ENCODE assay signal across 10 cellular contexts in genomic region chr19:17579523-17580244, GRCh38. TPM values are rescaled to one million over a fixed set of nuclear protein-coding genes. Genes with fewer than 3 reads are reported as not detected.
DNase-seq lines count a peak whose midpoint lies in the region; ATAC-seq, FAIRE-seq and TF ChIP-seq lines count a peak whose summit lies in the region.
"Had no signal": no experiment of that assay in that cellular context is flagged by ENCODE, and none has a peak within 500 bp of the region (broad histone marks: within the 10 kb centered on the region; RNA-seq: fewer than 3 reads in every experiment).

No MANE protein-coding gene starts in this region.

- BruUV-seq in mammary epithelial cell (replicated peaks; lab: Mats Ljungman, UMichigan) (no TSS peak), HepG2 (replicated peaks; lab: Mats Ljungman, UMichigan) (no TSS peak)

- ATAC-seq in HepG2 (peak; percentile 69), HG02678 (IDR thresholded peaks at IDR 0.05; ENCODE audit: unreplicated experiment) (no peak), omental fat pad (ENCODE audit: low FRiP score) (no peak)

- peak overlapping the region in 1 of 11 experiments; percentile 40; a peak in 2 of 22 replicates for H3K27ac ChIP-seq in BLaER1 treated with 17β-estradiol and CSF1 and Interleukin-3, amounts not matched to agents 10 nM and 100 nM
- H3K27ac ChIP-seq in mammary epithelial cell (ENCODE audit: insufficient read depth, low read depth, low read length) (no peak overlapping the region), HepG2 (ENCODE audit: extremely low read length, insufficient read depth, low read length) (no peak overlapping the region), suprapubic skin (no peak overlapping the region)
- H3K27ac ChIP-seq: HL-60 had no signal

- no peak for TF ChIP-seq RAD21 in HepG2 (CRISPR knock-in tag; IDR thresholded peaks at IDR 0.05)

- no peaks in the 10 kb centered on the region for H3K27me3 ChIP-seq in BLaER1 treated with 17β-estradiol and CSF1 and Interleukin-3, amounts not matched to agents 10 nM and 100 nM
- H3K27me3 ChIP-seq in mammary epithelial cell (ENCODE audit: insufficient read depth, low read length) (no peaks in the 10 kb centered on the region), HepG2 (ENCODE audit: control insufficient read depth in 1 of 2, insufficient read depth in 2 of 2, low read length in 2 of 2) (no peaks in the 10 kb centered on the region), suprapubic skin (no peaks in the 10 kb centered on the region)

- H2AFZ ChIP-seq in mammary epithelial cell (ENCODE audit: low read depth, low read length) (no peak overlapping the region), HepG2 (ENCODE audit: low read length) (no peak overlapping the region)

- no peak for FAIRE-seq in HepG2 (lab: Jason Lieb, UNC)
- FAIRE-seq: frontal cortex had no signal

- H3K9me3 ChIP-seq in BLaER1 treated with 17β-estradiol and CSF1 and Interleukin-3, amounts not matched to agents 10 nM and 100 nM (replicated peaks in 1 of 11) = no peaks in the 10 kb centered on the region
- H3K9me3 ChIP-seq in mammary epithelial cell (replicated peaks; ENCODE audit: insufficient read depth, low read length) (no peaks in the 10 kb centered on the region), HepG2 (ENCODE audit: low read length) (no peaks in the 10 kb centered on the region), suprapubic skin (no peaks in the 10 kb centered on the region)

- dilution Hi-C loops in mammary epithelial cell (cut with HindIII; ENCODE audit: low sequenced_read_pairs) = no loop called here

- H3K4me1 ChIP-seq in BLaER1 treated with 17β-estradiol and CSF1 and Interleukin-3, amounts not matched to agents 10 nM and 100 nM = peaks cover 33 to 61% (median 54%) of the 10 kb centered on the region in 10 experiments
- H3K4me1 ChIP-seq in mammary epithelial cell (ENCODE audit: insufficient read depth, low read length) = no peaks in the 10 kb centered on the region
- no peaks in the 10 kb centered on the region for H3K4me1 ChIP-seq in HepG2 (ENCODE audit: insufficient read depth, low read length)
- H3K4me1 ChIP-seq in suprapubic skin = peaks cover 25% of the 10 kb centered on the region

- peak overlapping the region; percentile 16 to 97 (median 57) for H3K4me2 ChIP-seq in BLaER1 treated with 17β-estradiol and CSF1 and Interleukin-3, amounts not matched to agents 10 nM and 100 nM
- H3K4me2 ChIP-seq in mammary epithelial cell (ENCODE audit: insufficient read depth, low read depth, low read length) = no peak overlapping the region
- no peak overlapping the region for H3K4me2 ChIP-seq in HepG2 (ENCODE audit: low read depth, low read length)

- TF ChIP-seq EP300 in HepG2 (IDR thresholded peaks at IDR 0.05; ENCODE audit: low read depth in 2 of 2, low read length in 2 of 2) (no peak), HepG2 (CRISPR knock-in tag; IDR thresholded peaks at IDR 0.05; ENCODE audit: borderline replicate concordance) (no peak), suprapubic skin (IDR thresholded peaks at IDR 0.05) (no peak)

- peaks cover 71 to 85% (median 79%) of the 10 kb centered on the region in 11 experiments for H3K36me3 ChIP-seq in BLaER1 treated with 17β-estradiol and CSF1 and Interleukin-3, amounts not matched to agents 10 nM and 100 nM
- peaks cover 22% of the 10 kb centered on the region for H3K36me3 ChIP-seq in mammary epithelial cell (ENCODE audit: insufficient read depth, low read length)
- H3K36me3 ChIP-seq in HepG2 (replicated peaks in 1 of 2; ENCODE audit: control insufficient read depth in 1 of 2, insufficient read depth in 2 of 2, low read length in 2 of 2) = peaks cover 15 to 44% of the 10 kb centered on the region in 2 experiments
- H3K36me3 ChIP-seq in suprapubic skin = peaks cover 53% of the 10 kb centered on the region

- H4K20me1 ChIP-seq in BLaER1 treated with 17β-estradiol and CSF1 and Interleukin-3, amounts not matched to agents 10 nM and 100 nM = peaks cover 37 to 86% (median 77%) of the 10 kb centered on the region in 11 experiments
- H4K20me1 ChIP-seq in mammary epithelial cell (ENCODE audit: insufficient read depth, low read length) (no peaks in the 10 kb centered on the region), HepG2 (ENCODE audit: insufficient read depth, low read length) (peaks cover 2% of the 10 kb centered on the region; the same call in 1 of the 2 replicates)

- no peak overlapping the region for H3K4me3 ChIP-seq in BLaER1 treated with 17β-estradiol and CSF1 and Interleukin-3, amounts not matched to agents 10 nM and 100 nM
- H3K4me3 ChIP-seq in mammary epithelial cell (replicated peaks in 1 of 3; ENCODE audit: insufficient read depth in 1 of 3, low read depth in 2 of 3, low read length in 3 of 3) (no peak overlapping the region), HepG2 (replicated peaks in 1 of 3; ENCODE audit: insufficient read depth in 1 of 3, low read depth in 2 of 3, low read length in 3 of 3) (no peak overlapping the region), suprapubic skin (no peak overlapping the region)

- 67% methylated on average over 3 of the region's 20 CpGs for WGBS in mammary epithelial cell (ENCODE audit: low coverage, missing lambda C conversion rate)
- WGBS in HepG2 (ENCODE audit: low lambda C conversion rate) = 87% methylated on average over 20 of the region's 20 CpGs
- WGBS in suprapubic skin = 49% methylated on average over 20 of the region's 20 CpGs

- H3K79me2 ChIP-seq in mammary epithelial cell (ENCODE audit: insufficient read depth, low read length) (no peaks in the 10 kb centered on the region), HepG2 (ENCODE audit: insufficient read depth, low read length) (no peaks in the 10 kb centered on the region)

- CTCF ChIA-PET in mammary epithelial cell (lab: Charles Lee; ENCODE audit: low non-redundant PET) (no interaction called here), HepG2 (lab: Yijun Ruan, JAX; ENCODE audit: low intra/inter-chr PET ratio, low total read pairs) (no interaction called here)

- intact Hi-C loops in mammary epithelial cell (cut with micrococcal nuclease) = loop anchor here (10.0 kb wide), 1 partner anchor 275 kb away; the partner anchor contains the start of gene RPL18A
- intact Hi-C loops in HepG2 (cut with micrococcal nuclease; ENCODE audit: unreplicated experiment) = no loop called here

- TF ChIP-seq CTCF in mammary epithelial cell (conservative IDR thresholded peaks at IDR 0.05 in 1 of 2, IDR thresholded peaks at IDR 0.05 in 1 of 2; ENCODE audit: extremely low read depth in 1 of 2, insufficient read depth in 1 of 2, low read depth in 1 of 2, low read length in 2 of 2) (no peak), HepG2 (CRISPR knock-in tag; IDR thresholded peaks at IDR 0.05) (no peak), omental fat pad (IDR thresholded peaks at IDR 0.05) (no peak), suprapubic skin (IDR thresholded peaks at IDR 0.05) (no peak)

- DNase-seq in GM19240 (ENCODE audit: insufficient read length, low spot score) (peak; percentile 53), OCI-M1 (lab: John Stamatoyannopoulos, UW) (peak; percentile 86), mammary epithelial cell (peak; percentile 24), HepG2 (ENCODE audit: low spot score) (no peak), omental fat pad (ENCODE audit: low spot score) (no peak), suprapubic skin (ENCODE audit: low spot score in 2 of 2) (no peak)

- in situ Hi-C loops in mammary epithelial cell (cut with MboI; ENCODE audit: low sequenced_read_pairs in 2 of 2) (no loop called here), HepG2 (cut with HindIII; ENCODE audit: extremely low pct_ligation_motif_present, low pct_unique_long_range_greater_than_20kb) (loop anchor here (10.0 kb wide), 1 partner anchor 125 kb away; no protein-coding TSS in a partner anchor)

- POLR2A ChIA-PET in HepG2 (lab: Yijun Ruan, JAX) = no interaction called here

- no peak overlapping the region for H3K9ac ChIP-seq in BLaER1 treated with 17β-estradiol and CSF1 and Interleukin-3, amounts not matched to agents 10 nM and 100 nM
- H3K9ac ChIP-seq in mammary epithelial cell (ENCODE audit: insufficient read depth, low read length) (no peak overlapping the region), HepG2 (ENCODE audit: insufficient read depth, low read depth, low read length) (no peak overlapping the region)

- TF ChIP-seq POLR2A in HepG2 (IDR thresholded peaks at IDR 0.05; ENCODE audit: insufficient read depth in 1 of 2, low read depth in 2 of 2, low read length in 2 of 2) = no peak
- no peak for TF ChIP-seq POLR2A in suprapubic skin (IDR thresholded peaks at IDR 0.05)

TF ChIP-seq in HepG2, 621 proteins besides CTCF, POLR2A, EP300 and RAD21 (continues in another document):
- TF ChIP-seq ZIK1 (CRISPR knock-in tag; IDR thresholded peaks at IDR 0.05; ENCODE audit: borderline replicate concordance, low read depth) = no peak
- no peak for TF ChIP-seq PHF5A (CRISPR knock-in tag; IDR thresholded peaks at IDR 0.05; ENCODE audit: low read depth, unreplicated experiment)
- no peak for TF ChIP-seq ZNF83 (CRISPR knock-in tag; IDR thresholded peaks at IDR 0.05; ENCODE audit: borderline replicate concordance)

RNA-seq across cellular contexts. Expression of gene COLGALT1, which starts 24.2 kb away (rescaled TPM):
- total RNA-seq in mammary epithelial cell (10 to 100 TPM; 74.2 to 92.5 TPM), HepG2 (2016; rRNA removed; fragmentation: Illumina TruSeq; extraction: Trizol) (33.3 and 58.0 TPM in 2 replicates), omental fat pad (100 to 1,000 TPM in 3 of 4 donors, 10 to 100 TPM in 1; 70.0 to 141 (median 115) TPM), suprapubic skin (10 to 100 TPM; 52.4 to 83.8 (median 60.7) TPM)
- polyA plus RNA-seq in mammary epithelial cell (127 TPM), HepG2 (2011; rRNA removed) (196 and 211 TPM in 2 replicates)
- 162 TPM for polyA minus RNA-seq in mammary epithelial cell
- 9.3 and 10.3 TPM in 2 replicates for total RNA-seq in HepG2 (2016; cell fraction: cytosol; rRNA removed; fragmentation: Illumina TruSeq; extraction: Trizol; ENCODE audit: low read depth)
- 33.6 and 57.7 TPM in 2 replicates for total RNA-seq in HepG2 (2016; cell fraction: insoluble cytoplasmic fraction; rRNA removed; fragmentation: Illumina TruSeq; extraction: Trizol)
- total RNA-seq in HepG2 (2016; cell fraction: membrane; rRNA removed; fragmentation: Illumina TruSeq; extraction: Trizol) = 32.5 and 35.6 TPM in 2 replicates
- 53.1 and 65.6 TPM in 2 replicates for total RNA-seq in HepG2 (2016; cell fraction: nucleus; rRNA removed; fragmentation: Illumina TruSeq; extraction: Trizol)
- polyA plus RNA-seq in HepG2 (2011; cell fraction: cytosol; rRNA removed) = 111 and 141 TPM in 2 replicates
- polyA plus RNA-seq in HepG2 (2011; cell fraction: nucleus; rRNA removed) = 153 and 157 TPM in 2 replicates
- 58.7 and 87.4 TPM in 2 replicates for polyA plus RNA-seq in HepG2 (2012)
- 9.2 and 9.8 TPM in 2 replicates for polyA plus RNA-seq in HepG2 (2016; cell fraction: cytosol; fragmentation: Illumina TruSeq; extraction: Trizol; ENCODE audit: low read depth)
- 35.7 and 38.2 TPM in 2 replicates for polyA plus RNA-seq in HepG2 (2016; cell fraction: insoluble cytoplasmic fraction; fragmentation: Illumina TruSeq; extraction: Trizol; ENCODE audit: low read depth)
- 23.4 and 28.7 TPM in 2 replicates for polyA plus RNA-seq in HepG2 (2016; cell fraction: membrane; fragmentation: Illumina TruSeq; extraction: Trizol; ENCODE audit: low read depth)
- 111 TPM in 2 replicates for polyA plus RNA-seq in HepG2 (2016; cell fraction: nucleus; fragmentation: Illumina TruSeq; extraction: Trizol; ENCODE audit: insufficient read depth, low read depth)
- polyA minus RNA-seq in HepG2 (2011; rRNA and poly(A)+ RNA removed; ENCODE audit: low replicate concordance) = 360 and 644 TPM in 2 replicates
- 74.1 and 77.3 TPM in 2 replicates for polyA minus RNA-seq in HepG2 (2011; cell fraction: cytosol; rRNA and poly(A)+ RNA removed)
- 32.0 and 33.2 TPM in 2 replicates for polyA minus RNA-seq in HepG2 (2011; cell fraction: nucleus; rRNA and poly(A)+ RNA removed)

Comparison
In these comparisons a context has a peak if more than half of its experiments do, and no peak if none do; other contexts are left out.
1. H3K4me2 ChIP-seq: peak in BLaER1 treated with 17β-estradiol and CSF1 and Interleukin-3, amounts not matched to agents 10 nM and 100 nM (11 of 11); none in mammary epithelial cell (single experiment) and HepG2 (single experiment).
2. DNase-seq: peak in GM19240 (single experiment), OCI-M1 (single experiment) and mammary epithelial cell (single experiment); none in HepG2 (single experiment), omental fat pad (single experiment) and suprapubic skin (0 of 2).